15 cellular contexts compared by ENCODE assay signal in genomic region chr5:120936652-120937051, GRCh38.
A peak's percentile ranks its signal among the peaks of the same experiment; 100 is the strongest.
DNase-seq lines count a peak whose midpoint lies in the region; ATAC-seq and TF ChIP-seq lines count a peak whose summit lies in the region.
"Had no signal": no experiment of that assay in that cellular context is flagged by ENCODE, and none has a peak within 500 bp of the region (broad histone marks: within the 10 kb centered on the region; RNA-seq: fewer than 3 reads in every experiment).

No MANE protein-coding gene starts in this region.

- H3K27ac Mint-ChIP-seq in stimulated activated memory B cell treated with anti-CD40 and anti-IgM and Interleukin-4, amounts not matched to agents 10 μg/mL and 1 μg/mL and 100 μg/mL, for 72 hours: no peak overlapping the region
- H3K27ac Mint-ChIP-seq: B cell; CD8-positive, alpha-beta T cell had no signal

- no peaks in the 10 kb centered on the region for H3K4me1 ChIP-seq in lower lobe of right lung

- no peaks in the 10 kb centered on the region for H3K36me3 Mint-ChIP-seq in stimulated activated memory B cell treated with anti-CD40 and anti-IgM and Interleukin-4, amounts not matched to agents 10 μg/mL and 1 μg/mL and 100 μg/mL, for 72 hours
- H3K36me3 Mint-ChIP-seq: CD8-positive, alpha-beta T cell had no signal

- no peaks in the 10 kb centered on the region for H3K4me1 Mint-ChIP-seq in stimulated activated memory B cell treated with anti-CD40 and anti-IgM and Interleukin-4, amounts not matched to agents 10 μg/mL and 1 μg/mL and 100 μg/mL, for 72 hours
- H3K4me1 Mint-ChIP-seq: B cell had no signal

- H3K4me3 Mint-ChIP-seq in stimulated activated memory B cell treated with anti-CD40 and anti-IgM and Interleukin-4, amounts not matched to agents 10 μg/mL and 1 μg/mL and 100 μg/mL, for 72 hours: no peak overlapping the region
- H3K4me3 Mint-ChIP-seq: B cell; CD8-positive, alpha-beta T cell had no signal

- intact Hi-C loops in left ventricle myocardium superior (cut with micrococcal nuclease): no loop called here
- intact Hi-C loops in Right ventricle myocardium superior (cut with DNase I): no loop called here
- intact Hi-C loops in lower lobe of right lung (cut with DNase I): no loop called here

- H3K9me3 ChIP-seq in lower lobe of right lung: no peaks in the 10 kb centered on the region
- H3K9me3 ChIP-seq: HAP-1 had no signal

- DNase-seq in left ventricle myocardium superior: peak; percentile 21
- no peak for DNase-seq in Right ventricle myocardium superior
- peak; percentile 36 for DNase-seq in lower lobe of right lung
- no peak for DNase-seq in SKM-1 (lab: John Stamatoyannopoulos, UW; ENCODE audit: unreplicated experiment)
- no peak for DNase-seq in NCI-H2171 treated with DMSO at 0.1 percent for 48 hours (lab: John Stamatoyannopoulos, UW)
- DNase-seq: Calu3; CD8-positive, alpha-beta T cell; DMS79 treated with DMSO at 0.1 percent for 48 hours; GF-D8; GM23248 had no signal

- H3K9me3 Mint-ChIP-seq in stimulated activated memory B cell treated with anti-CD40 and anti-IgM and Interleukin-4, amounts not matched to agents 10 μg/mL and 1 μg/mL and 100 μg/mL, for 72 hours: no peaks in the 10 kb centered on the region

- H3K27me3 Mint-ChIP-seq in stimulated activated memory B cell treated with anti-CD40 and anti-IgM and Interleukin-4, amounts not matched to agents 10 μg/mL and 1 μg/mL and 100 μg/mL, for 72 hours: no peaks in the 10 kb centered on the region
- H3K27me3 Mint-ChIP-seq: B cell had no signal

- H3K4me3 ChIP-seq in lower lobe of right lung: no peak overlapping the region
- H3K4me3 ChIP-seq: BLaER1 treated with 17β-estradiol and CSF1 and Interleukin-3, amounts not matched to agents 10 nM and 100 nM; GM23248; HAP-1 had no signal

- ATAC-seq in left ventricle myocardium superior (no peak), Right ventricle myocardium superior (ENCODE audit: poor library complexity) (no peak), lower lobe of right lung (peak in 1 of 2 donors; percentile 15)
- peak; percentile 31 for ATAC-seq in stimulated activated memory B cell treated with anti-CD40 and anti-IgM and Interleukin-4, amounts not matched to agents 10 μg/mL and 1 μg/mL and 100 μg/mL, for 72 hours
- ATAC-seq: CD8-positive, alpha-beta T cell; HepG2 had no signal

- H3K36me3 ChIP-seq in lower lobe of right lung: no peaks in the 10 kb centered on the region
- H3K36me3 ChIP-seq: BLaER1 treated with 17β-estradiol and CSF1 and Interleukin-3, amounts not matched to agents 10 nM and 100 nM; HAP-1 had no signal

- H3K27me3 ChIP-seq in lower lobe of right lung (ENCODE audit: low read depth): no peaks in the 10 kb centered on the region
- H3K27me3 ChIP-seq: BLaER1 treated with 17β-estradiol and CSF1 and Interleukin-3, amounts not matched to agents 10 nM and 100 nM had no signal

- TF ChIP-seq CTCF in lower lobe of right lung (IDR thresholded peaks at IDR 0.05): no peak

- H3K27ac ChIP-seq in lower lobe of right lung: no peak overlapping the region
- H3K27ac ChIP-seq: BLaER1 treated with 17β-estradiol and CSF1 and Interleukin-3, amounts not matched to agents 10 nM and 100 nM; GM23248 had no signal

Comparison
In these comparisons a context has a peak if more than half of its experiments do, and no peak if none do; other contexts are left out.
1. DNase-seq: peak in left ventricle myocardium superior (single experiment) and lower lobe of right lung (single experiment); none in Right ventricle myocardium superior (single experiment), SKM-1 (single experiment) and NCI-H2171 treated with DMSO at 0.1 percent for 48 hours (single experiment).